In the genomic region with DNA sequence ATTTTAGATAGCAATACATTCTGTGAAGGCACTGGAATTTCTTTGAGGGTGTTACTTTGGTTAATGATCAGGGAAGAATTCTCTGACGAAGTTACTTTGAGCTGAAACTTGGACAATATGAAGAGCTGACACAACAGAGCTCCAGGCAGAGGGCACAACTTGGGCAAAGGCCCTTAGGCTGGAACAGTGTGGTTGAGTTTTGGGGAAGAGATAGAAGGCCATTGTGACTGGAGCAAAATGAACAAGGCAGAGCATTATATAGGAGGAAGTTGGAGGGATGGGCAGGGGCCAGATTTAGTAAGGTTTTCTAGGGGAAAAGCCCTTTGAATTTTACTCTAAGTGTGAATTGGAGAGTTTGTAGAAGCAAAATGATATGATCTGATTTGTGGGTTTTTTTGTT, we compare ENCODE assay signal across 4 cellular contexts.
"Had no signal": no experiment of that assay in that cellular context is flagged by ENCODE, and none has a peak within 500 bp of the region (broad histone marks: within the 10 kb centered on the region; RNA-seq: fewer than 3 reads in every experiment).

No MANE protein-coding gene starts in this region.

- DNase-seq: H9, HCEC 1CT, IMR-90, KG1 had no signal
